ENCODE assay signal across 16 cellular contexts in the genomic region with DNA sequence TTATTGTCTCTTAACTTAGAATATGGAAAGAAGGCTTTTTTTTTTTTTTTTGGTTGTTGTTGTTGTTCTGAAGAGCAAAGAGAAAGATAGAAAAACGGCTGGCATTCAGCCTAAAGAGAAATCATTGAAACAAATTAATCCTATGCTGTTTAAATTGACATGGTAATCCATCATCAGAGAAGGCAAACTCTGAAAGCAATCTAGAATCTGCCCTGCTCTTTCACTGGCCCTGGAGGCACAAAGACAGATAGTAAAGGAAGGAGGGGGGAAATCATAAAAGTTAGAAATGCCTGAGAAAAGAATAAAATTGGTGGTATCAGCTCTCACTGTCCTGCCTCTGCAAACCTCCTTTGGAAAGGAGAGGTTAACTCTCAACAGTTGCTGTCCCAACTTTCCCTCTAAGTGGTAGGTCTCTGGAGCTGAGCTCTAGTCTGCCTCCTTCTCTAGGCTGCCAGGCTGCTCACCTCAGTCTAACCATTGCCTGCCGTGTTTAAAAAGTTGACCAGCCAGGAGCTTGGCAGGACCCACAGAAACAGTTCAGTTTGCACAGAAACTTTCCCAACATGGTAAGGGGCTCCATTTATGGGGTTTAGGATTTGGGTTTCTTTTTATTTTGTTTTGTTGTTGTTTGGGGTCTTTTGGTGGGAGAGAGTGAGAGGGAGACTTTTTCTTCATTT. TPM values are rescaled to one million over a fixed set of nuclear protein-coding genes. Genes with fewer than 3 reads are reported as not detected.
A peak's percentile ranks its signal among the peaks of the same experiment; 100 is the strongest.
DNase-seq lines count a peak whose midpoint lies in the region; ATAC-seq and TF ChIP-seq lines count a peak whose summit lies in the region.
"Had no signal": no experiment of that assay in that cellular context is flagged by ENCODE, and none has a peak within 500 bp of the region (broad histone marks: within the 10 kb centered on the region; RNA-seq: fewer than 3 reads in every experiment).

No MANE protein-coding gene starts in this region.

- H4K20me1 ChIP-seq in neural progenitor cell (ENCODE audit: low read depth), result no peaks in the 10 kb centered on the region

- WGBS in esophagus muscularis mucosa, result 46% methylated on average over 2 of the region's 2 CpGs

- H3K27me3 Mint-ChIP-seq in neural progenitor cell (ENCODE audit: insufficient read depth, low read depth), result peaks cover 4% of the 10 kb centered on the region

- no peak for TF ChIP-seq POLR2A in esophagus muscularis mucosa (IDR thresholded peaks at IDR 0.05; ENCODE audit: low read depth)

- H3K36me3 Mint-ChIP-seq in neural progenitor cell, result peaks cover 6% of the 10 kb centered on the region

- peaks cover 26% of the 10 kb centered on the region for H3F3A ChIP-seq in neural progenitor cell (ENCODE audit: low read depth)

- H3K4me3 Mint-ChIP-seq in neural progenitor cell, result peak overlapping the region; percentile 20

- intact Hi-C loops in cardiac septum (cut with DNase I), result no loop called here
- intact Hi-C loops in esophagus muscularis mucosa (cut with DNase I), result loop anchor here (10.0 kb wide), 1 partner anchor 132 kb away; no protein-coding TSS in a partner anchor
- intact Hi-C loops in left colon (cut with DNase I, micrococcal nuclease), result no loop called here

- no peak for DNase-seq in right atrium auricular region (ENCODE audit: low spot score)
- DNase-seq in cardiac septum (ENCODE audit: low spot score), result no peak
- no peak for DNase-seq in esophagus muscularis mucosa (ENCODE audit: extremely low spot score)
- peak; percentile 36 for DNase-seq in neural progenitor cell (ENCODE audit: low spot score)
- no peak for DNase-seq in NCI-H1048 (lab: John Stamatoyannopoulos, UW)
- DNase-seq in left colon, result no peak
- DNase-seq: activated CD4-positive, alpha-beta T cell treated with anti-CD3 and anti-CD28 coated beads for 1 hour; activated naive CD4-positive, alpha-beta T cell treated with Interleukin-2 at 50 U/mL for 16 hours; dermis blood vessel endothelial cell; GDM1; NCI-H1694; small intestine; stimulated activated naive CD8-positive, alpha-beta T cell treated with anti-CD3 and anti-CD28 coated beads, Interleukin-15, Interleukin-2, amounts not matched to agents 100 U/mL and 50 U/mL, for 24 hours had no signal

- peak overlapping the region; percentile 94 to 95 for H3K27ac ChIP-seq in right atrium auricular region
- H3K27ac ChIP-seq in esophagus muscularis mucosa (replicated peaks in 1 of 4), result peak overlapping the region; percentile 94 to 95 (median 94)
- H3K27ac ChIP-seq in neural progenitor cell, result no peak overlapping the region

- no peaks in the 10 kb centered on the region for H3K9me3 ChIP-seq in right atrium auricular region
- H3K9me3 ChIP-seq in esophagus muscularis mucosa, result no peaks in the 10 kb centered on the region
- H3K9me3 ChIP-seq in neural progenitor cell (ENCODE audit: low read depth), result no peaks in the 10 kb centered on the region

- peaks cover 46% of the 10 kb centered on the region for H3K4me1 Mint-ChIP-seq in neural progenitor cell

- H2AFZ ChIP-seq in neural progenitor cell (replicated peaks), result no peak overlapping the region

- TF ChIP-seq CTCF in right atrium auricular region (IDR thresholded peaks at IDR 0.05) (no peak), esophagus muscularis mucosa (IDR thresholded peaks at IDR 0.05) (no peak), neural progenitor cell (IDR thresholded peaks at IDR 0.05) (no peak)

- H3K4me2 ChIP-seq in neural progenitor cell, result no peak overlapping the region

- ATAC-seq in HG03571 (IDR thresholded peaks at IDR 0.05; ENCODE audit: unreplicated experiment) (no peak), GM18867 (IDR thresholded peaks at IDR 0.05; ENCODE audit: unreplicated experiment) (no peak), left colon (no peak)
- ATAC-seq: stimulated activated naive CD8-positive, alpha-beta T cell treated with anti-CD3 and anti-CD28 coated beads, Interleukin-15, Interleukin-2, amounts not matched to agents 100 U/mL and 50 U/mL, for 24 hours had no signal

- TF ChIP-seq EP300 in esophagus muscularis mucosa (IDR thresholded peaks at IDR 0.05), result no peak

- H3K4me3 ChIP-seq in right atrium auricular region (peak overlapping the region in 1 of 2 donors; percentile 20), esophagus muscularis mucosa (peak overlapping the region; percentile 1 to 27 (median 25)), neural progenitor cell (no peak overlapping the region)

- peaks cover 0 to 14% of the 10 kb centered on the region in 2 donors for H3K4me1 ChIP-seq in right atrium auricular region
- H3K4me1 ChIP-seq in esophagus muscularis mucosa, result peaks cover 8 to 68% (median 53%) of the 10 kb centered on the region in 4 donors
- H3K4me1 ChIP-seq in neural progenitor cell, result peaks cover 29% of the 10 kb centered on the region

- no peaks in the 10 kb centered on the region for H3K9me3 Mint-ChIP-seq in neural progenitor cell

- H3K36me3 ChIP-seq in right atrium auricular region, result no peaks in the 10 kb centered on the region
- H3K36me3 ChIP-seq in esophagus muscularis mucosa, result no peaks in the 10 kb centered on the region
- H3K36me3 ChIP-seq in neural progenitor cell, result no peaks in the 10 kb centered on the region

- H3K9ac ChIP-seq in neural progenitor cell, result no peak overlapping the region

- peak overlapping the region; percentile 58 for H3K27ac Mint-ChIP-seq in neural progenitor cell

- H3K27me3 ChIP-seq in right atrium auricular region (no peaks in the 10 kb centered on the region), esophagus muscularis mucosa (no peaks in the 10 kb centered on the region), neural progenitor cell (peaks cover 45% of the 10 kb centered on the region)

- H3K79me2 ChIP-seq in neural progenitor cell (ENCODE audit: low read depth), result peaks cover 12% of the 10 kb centered on the region

RNA-seq across cellular contexts. Expression of gene NR2F2, which starts 13.4 kb away (rescaled TPM):
- total RNA-seq in right atrium auricular region (10 to 100 TPM; 25.0 to 26.7 TPM), cardiac septum (21.0 TPM), esophagus muscularis mucosa (100 to 1,000 TPM in 2 of 4 donors, 10 to 100 TPM in 2; 42.7 to 131 (median 83.6) TPM), neural progenitor cell (ENCODE audit: low replicate concordance) (24.6 and 32.1 TPM in 2 replicates), left colon (10 to 100 TPM; 24.9 to 35.3 TPM)
- total RNA-seq: T-helper 1 cell treated with Interleukin-12 subunit alpha and Interleukin-12 subunit beta and Interleukin-4 antibody, amounts not matched to agents 30 ng/mL and 1 ng/mL, for 36 hours had no signal
